In the genomic region with DNA sequence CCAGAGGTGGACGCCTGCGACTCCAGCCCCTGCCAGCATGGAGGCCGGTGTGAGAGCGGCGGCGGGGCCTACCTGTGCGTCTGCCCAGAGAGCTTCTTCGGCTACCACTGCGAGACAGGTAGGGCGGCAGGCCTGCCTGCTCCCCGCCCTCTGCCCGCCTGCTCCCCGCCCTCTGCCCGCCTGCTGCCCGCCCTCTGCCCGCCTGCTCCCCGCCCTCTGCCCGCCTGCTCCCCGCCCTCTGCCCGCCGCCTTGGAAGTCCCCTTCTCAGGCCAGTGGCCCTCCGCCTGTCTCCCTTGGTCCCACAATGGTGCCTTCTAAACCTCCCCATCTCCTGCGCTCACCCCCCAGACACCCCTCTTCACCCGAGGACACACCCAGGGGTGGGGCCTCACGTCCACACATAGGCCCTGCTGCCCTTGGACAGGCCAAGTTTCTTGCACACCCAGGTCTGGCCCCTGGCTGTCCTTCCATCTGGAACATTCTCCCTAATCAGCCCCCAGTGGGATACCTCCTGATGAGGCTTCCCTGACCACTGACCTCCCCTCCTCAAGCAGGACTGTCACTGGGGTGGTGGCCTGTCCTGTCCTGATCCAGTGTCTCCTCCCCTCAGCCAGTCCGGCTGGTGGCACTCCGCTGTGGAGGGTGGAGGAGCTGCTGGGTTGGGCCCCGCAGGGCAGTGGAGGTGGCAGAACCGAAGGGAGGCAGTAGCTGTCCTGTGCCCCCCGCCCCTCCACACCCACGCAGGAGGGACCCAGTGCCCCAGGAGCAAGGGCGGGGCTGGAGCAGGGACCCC, we compare ENCODE assay signal across 8 cellular contexts. TPM values are rescaled to one million over a fixed set of nuclear protein-coding genes. Genes with fewer than 3 reads are reported as not detected.
DNase-seq lines count a peak whose midpoint lies in the region; ATAC-seq and TF ChIP-seq lines count a peak whose summit lies in the region.

No MANE protein-coding gene starts in this region.

- TF ChIP-seq EP300 in sigmoid colon (IDR thresholded peaks at IDR 0.05), result no peak

- intact Hi-C loops in sigmoid colon (cut with DNase I), result no loop called here

- H3K27ac ChIP-seq in sigmoid colon, result no peak overlapping the region

- H3K4me3 ChIP-seq in epithelial cell of proximal tubule (ENCODE audit: low read depth, low read length) (peak overlapping the region; percentile 8), sigmoid colon (no peak overlapping the region)

- H3K9me3 ChIP-seq in sigmoid colon, result no peaks in the 10 kb centered on the region

- ATAC-seq in GM18861 (IDR thresholded peaks at IDR 0.05; ENCODE audit: unreplicated experiment), result no peak
- no peak for ATAC-seq in GM19324 (IDR thresholded peaks at IDR 0.05; ENCODE audit: low FRiP score, unreplicated experiment)
- no peak for ATAC-seq in GM19463 (IDR thresholded peaks at IDR 0.05; ENCODE audit: unreplicated experiment)

- H3K36me3 ChIP-seq in sigmoid colon, result no peaks in the 10 kb centered on the region

- H3K4me1 ChIP-seq in sigmoid colon, result peaks cover 0 to 9% (median 1%) of the 10 kb centered on the region in 4 donors

- TF ChIP-seq POLR2A in sigmoid colon (IDR thresholded peaks at IDR 0.05), result no peak

- DNase-seq in HPDE6-E6E7 (ENCODE audit: extremely low spot score) (peak; percentile 54), epithelial cell of proximal tubule (ENCODE audit: low read depth) (no peak), sigmoid colon (peak; percentile 51), CD1c-positive myeloid dendritic cell (ENCODE audit: extremely low spot score) (no peak)
- peak; percentile 33 to 39 for DNase-seq in activated CD4-positive, alpha-beta T cell treated with anti-CD3 and anti-CD28 coated beads for 4 hours

- peaks cover 4 to 35% (median 28%) of the 10 kb centered on the region in 3 donors for H3K27me3 ChIP-seq in sigmoid colon

- TF ChIP-seq CTCF in epithelial cell of proximal tubule (conservative IDR thresholded peaks at IDR 0.05; ENCODE audit: low read depth, low read length) (no peak), sigmoid colon (IDR thresholded peaks at IDR 0.05) (no peak)

- WGBS in sigmoid colon, 2 donors, result 21 to 35% methylated on average over 31 to 32 of the region's 32 CpGs

RNA-seq across cellular contexts. Expression of gene MTERF4, which starts 37.9 kb away (rescaled TPM):
- total RNA-seq in epithelial cell of proximal tubule, result 9.7 and 33.8 TPM in 2 replicates
- total RNA-seq in sigmoid colon, result 10 to 100 TPM; 18.9 to 47.9 (median 33.2) TPM
- 10 to 100 TPM; 27.0 to 40.2 (median 29.1) TPM for polyA plus RNA-seq in sigmoid colon

Comparison
In these comparisons a context has a peak if more than half of its experiments do, and no peak if none do; other contexts are left out.
1. DNase-seq: peak in HPDE6-E6E7 (single experiment), activated CD4-positive, alpha-beta T cell treated with anti-CD3 and anti-CD28 coated beads for 4 hours (2 of 2) and sigmoid colon (single experiment); none in epithelial cell of proximal tubule (single experiment) and CD1c-positive myeloid dendritic cell (single experiment).